Comparison of ENCODE assay signal across 11 cellular contexts in genomic region chrX:40570346-40571093, GRCh38. TPM values are rescaled to one million over a fixed set of nuclear protein-coding genes. Genes with fewer than 3 reads are reported as not detected.
A peak's percentile ranks its signal among the peaks of the same experiment; 100 is the strongest.
DNase-seq lines count a peak whose midpoint lies in the region; ATAC-seq and TF ChIP-seq lines count a peak whose summit lies in the region.
"Had no signal": no experiment of that assay in that cellular context is flagged by ENCODE, and none has a peak within 500 bp of the region (broad histone marks: within the 10 kb centered on the region; RNA-seq: fewer than 3 reads in every experiment).

No MANE protein-coding gene starts in this region.

- no peaks in the 10 kb centered on the region for H3K9me3 Mint-ChIP-seq in activated naive CD4-positive, alpha-beta T cell treated with anti-CD3 and anti-CD28 coated beads, Interleukin-2, amount 10 ng/mL, durations not matched to agents 7 days and 5 days
- no peaks in the 10 kb centered on the region for H3K9me3 Mint-ChIP-seq in activated naive CD8-positive, alpha-beta T cell treated with anti-CD3 and anti-CD28 coated beads for 36 hours
- H3K9me3 Mint-ChIP-seq in stimulated activated naive CD8-positive, alpha-beta T cell treated with anti-CD3 and anti-CD28 coated beads, Interleukin-15, amount 100 ng/mL, for 72 hours: no peaks in the 10 kb centered on the region
- H3K9me3 Mint-ChIP-seq: HFFc6 had no signal

- H3K9me2 ChIP-seq in Karpas-422 (replicated peaks; ENCODE audit: insufficient read depth, low read length): no peaks in the 10 kb centered on the region

- intact Hi-C loops in sigmoid colon (cut with DNase I): no loop called here

- H3K4me1 ChIP-seq in Karpas-422 (ENCODE audit: low read length) (peaks cover 5% of the 10 kb centered on the region), sigmoid colon (no peaks in the 10 kb centered on the region)

- H3K9ac ChIP-seq in Karpas-422 (ENCODE audit: low read length): peak overlapping the region; percentile 48

- no peaks in the 10 kb centered on the region for H4K20me1 ChIP-seq in Karpas-422 (ENCODE audit: insufficient read depth, low read depth, low read length)

- no peaks in the 10 kb centered on the region for H3K79me2 ChIP-seq in Karpas-422 (ENCODE audit: low read length)

- peak overlapping the region; percentile 62 for H3K4me3 Mint-ChIP-seq in activated naive CD4-positive, alpha-beta T cell treated with anti-CD3 and anti-CD28 coated beads, Interleukin-2, amount 10 ng/mL, durations not matched to agents 7 days and 5 days
- peak overlapping the region; percentile 72 for H3K4me3 Mint-ChIP-seq in activated naive CD8-positive, alpha-beta T cell treated with anti-CD3 and anti-CD28 coated beads for 36 hours
- H3K4me3 Mint-ChIP-seq in stimulated activated naive CD8-positive, alpha-beta T cell treated with anti-CD3 and anti-CD28 coated beads, Interleukin-15, amount 100 ng/mL, for 72 hours: peak overlapping the region; percentile 79 to 87
- H3K4me3 Mint-ChIP-seq: HFFc6 had no signal

- no peak for TF ChIP-seq POLR2A in sigmoid colon (IDR thresholded peaks at IDR 0.05)

- peak overlapping the region; percentile 41 for H3K4me2 ChIP-seq in Karpas-422 (ENCODE audit: low read depth, low read length, poor library complexity, severe bottlenecking)

- H2AFZ ChIP-seq in Karpas-422 (ENCODE audit: low read length): peak overlapping the region; percentile 79; the same call in 1 of the 2 replicates

- H3K36me3 ChIP-seq in Karpas-422 (ENCODE audit: insufficient read depth, low read length) (no peaks in the 10 kb centered on the region), sigmoid colon (no peaks in the 10 kb centered on the region)

- no peaks in the 10 kb centered on the region for H3K9me3 ChIP-seq in Karpas-422 (ENCODE audit: low read length)
- H3K9me3 ChIP-seq in sigmoid colon: no peaks in the 10 kb centered on the region

- DNase-seq in activated naive CD4-positive, alpha-beta T cell treated with anti-CD3 and anti-CD28 coated beads, Interleukin-2, amount 10 ng/mL, durations not matched to agents 7 days and 5 days: peak; percentile 23
- no peak for DNase-seq in activated naive CD4-positive, alpha-beta T cell treated with Interleukin-2 at 50 U/mL for 16 hours
- DNase-seq in Karpas-422 (no peak), RKO (ENCODE audit: low spot score) (no peak), KG1 (lab: John Stamatoyannopoulos, UW) (no peak), sigmoid colon (no peak)
- DNase-seq in activated naive CD8-positive, alpha-beta T cell treated with anti-CD3 and anti-CD28 coated beads for 36 hours: peak; percentile 8
- DNase-seq in stimulated activated naive CD8-positive, alpha-beta T cell treated with anti-CD3 and anti-CD28 coated beads, Interleukin-15, amount 100 ng/mL, for 72 hours: peak in 1 of 2 donors; percentile 11
- DNase-seq: HFFc6, NCI-H774 had no signal

- H3K36me3 Mint-ChIP-seq in activated naive CD4-positive, alpha-beta T cell treated with anti-CD3 and anti-CD28 coated beads, Interleukin-2, amount 10 ng/mL, durations not matched to agents 7 days and 5 days: no peaks in the 10 kb centered on the region
- no peaks in the 10 kb centered on the region for H3K36me3 Mint-ChIP-seq in activated naive CD8-positive, alpha-beta T cell treated with anti-CD3 and anti-CD28 coated beads for 36 hours

- peak overlapping the region; percentile 85 for H3K27ac Mint-ChIP-seq in activated naive CD4-positive, alpha-beta T cell treated with anti-CD3 and anti-CD28 coated beads, Interleukin-2, amount 10 ng/mL, durations not matched to agents 7 days and 5 days
- peak overlapping the region; percentile 92 for H3K27ac Mint-ChIP-seq in activated naive CD8-positive, alpha-beta T cell treated with anti-CD3 and anti-CD28 coated beads for 36 hours
- peak overlapping the region; percentile 86 to 97 for H3K27ac Mint-ChIP-seq in stimulated activated naive CD8-positive, alpha-beta T cell treated with anti-CD3 and anti-CD28 coated beads, Interleukin-15, amount 100 ng/mL, for 72 hours
- H3K27ac Mint-ChIP-seq: HFFc6 had no signal

- H3K4me1 Mint-ChIP-seq in activated naive CD4-positive, alpha-beta T cell treated with anti-CD3 and anti-CD28 coated beads, Interleukin-2, amount 10 ng/mL, durations not matched to agents 7 days and 5 days: peaks cover 17% of the 10 kb centered on the region
- peaks cover 15% of the 10 kb centered on the region for H3K4me1 Mint-ChIP-seq in activated naive CD8-positive, alpha-beta T cell treated with anti-CD3 and anti-CD28 coated beads for 36 hours
- peaks cover 20% of the 10 kb centered on the region for H3K4me1 Mint-ChIP-seq in stimulated activated naive CD8-positive, alpha-beta T cell treated with anti-CD3 and anti-CD28 coated beads, Interleukin-15, amount 100 ng/mL, for 72 hours

- no peaks in the 10 kb centered on the region for H3K27me3 Mint-ChIP-seq in activated naive CD4-positive, alpha-beta T cell treated with anti-CD3 and anti-CD28 coated beads, Interleukin-2, amount 10 ng/mL, durations not matched to agents 7 days and 5 days
- no peaks in the 10 kb centered on the region for H3K27me3 Mint-ChIP-seq in activated naive CD8-positive, alpha-beta T cell treated with anti-CD3 and anti-CD28 coated beads for 36 hours
- no peaks in the 10 kb centered on the region for H3K27me3 Mint-ChIP-seq in stimulated activated naive CD8-positive, alpha-beta T cell treated with anti-CD3 and anti-CD28 coated beads, Interleukin-15, amount 100 ng/mL, for 72 hours

- H3K27ac ChIP-seq in Karpas-422 (ENCODE audit: low read length) (no peak overlapping the region), sigmoid colon (no peak overlapping the region)

- WGBS in sigmoid colon, 2 donors: 57 to 86% methylated on average over 10 of the region's 10 CpGs

- peak; percentile 68 for ATAC-seq in stimulated activated naive CD8-positive, alpha-beta T cell treated with anti-CD3 and anti-CD28 coated beads, Interleukin-15, amount 100 ng/mL, for 72 hours

- TF ChIP-seq CTCF in sigmoid colon (IDR thresholded peaks at IDR 0.05): no peak

- peak overlapping the region; percentile 30; the same call in 1 of the 2 replicates for H3K4me3 ChIP-seq in Karpas-422 (ENCODE audit: low read length)
- H3K4me3 ChIP-seq in sigmoid colon: no peak overlapping the region

- H3K27me3 ChIP-seq in Karpas-422 (ENCODE audit: low read length): no peaks in the 10 kb centered on the region
- no peaks in the 10 kb centered on the region for H3K27me3 ChIP-seq in sigmoid colon

- TF ChIP-seq EP300 in sigmoid colon (IDR thresholded peaks at IDR 0.05): no peak

- CTCF ChIA-PET in activated naive CD4-positive, alpha-beta T cell treated with anti-CD3 and anti-CD28 coated beads, Interleukin-2, amount 10 ng/mL, durations not matched to agents 7 days and 5 days (lab: Charles Lee): interaction anchor here (0.7 kb wide), 1 partner anchor 27 kb away, joined by 4 read pairs; no protein-coding TSS in a partner anchor

RNA-seq across cellular contexts. Expression of gene ATP6AP2, which starts 10.2 kb away (rescaled TPM):
- total RNA-seq in Karpas-422 (2014; rRNA removed; shearing (Covaris generic); ENCODE audit: low replicate concordance): 42.0 and 86.1 TPM in 2 replicates
- 10 to 100 TPM; 51.2 to 52.8 TPM for total RNA-seq in activated naive CD8-positive, alpha-beta T cell treated with anti-CD3 and anti-CD28 coated beads for 36 hours
- 100 to 1,000 TPM in 2 of 4 donors, 10 to 100 TPM in 2; 86.4 to 121 (median 101) TPM for total RNA-seq in sigmoid colon
- 10 to 100 TPM; 16.8 to 60.1 (median 51.1) TPM for polyA plus RNA-seq in sigmoid colon

RNA-seq across cellular contexts. Expression of gene MPC1L, which starts 52.7 kb away (rescaled TPM):
- total RNA-seq in Karpas-422 (2014; rRNA removed; shearing (Covaris generic); ENCODE audit: low replicate concordance): not detected in 2 replicates
- total RNA-seq in activated naive CD8-positive, alpha-beta T cell treated with anti-CD3 and anti-CD28 coated beads for 36 hours: not detected
- total RNA-seq in sigmoid colon: not detected
- polyA plus RNA-seq in sigmoid colon: not detected
- total RNA-seq: HFFc6 had no signal
- polyA plus RNA-seq: adipose tissue had no signal

Comparison
In these comparisons a context has a peak if more than half of its experiments do, and no peak if none do; other contexts are left out.
1. DNase-seq: peak in activated naive CD4-positive, alpha-beta T cell treated with anti-CD3 and anti-CD28 coated beads, Interleukin-2, amount 10 ng/mL, durations not matched to agents 7 days and 5 days (single experiment) and activated naive CD8-positive, alpha-beta T cell treated with anti-CD3 and anti-CD28 coated beads for 36 hours (single experiment); none in activated naive CD4-positive, alpha-beta T cell treated with Interleukin-2 at 50 U/mL for 16 hours (single experiment), Karpas-422 (single experiment), RKO (single experiment), KG1 (single experiment) and sigmoid colon (single experiment).
2. Peak in every context shown above with its lines, with median percentiles within 50 percentile points of each other: H3K27ac Mint-ChIP-seq and H3K4me3 Mint-ChIP-seq.